Comparison of ENCODE assay signal across 21 cellular contexts in the genomic region with DNA sequence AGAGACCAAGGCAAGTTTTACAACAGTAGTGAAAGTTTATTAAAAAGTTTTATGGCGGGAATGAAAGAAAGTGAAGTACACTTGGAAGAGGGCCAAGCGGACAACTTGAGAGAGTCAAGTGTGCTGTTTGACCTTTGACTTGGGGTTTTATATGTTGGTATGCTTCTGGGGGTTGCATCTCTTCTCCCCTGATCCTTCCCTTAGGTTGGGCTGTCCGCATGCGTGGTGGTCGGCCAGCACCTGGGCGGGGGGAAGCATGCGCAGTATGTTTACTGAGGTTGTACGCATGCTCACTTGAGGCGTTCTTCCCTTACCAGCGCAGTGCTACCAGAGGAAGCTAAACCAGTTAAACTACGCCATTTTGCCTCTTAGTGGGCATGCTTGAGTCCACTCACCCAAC. TPM values are rescaled to one million over a fixed set of nuclear protein-coding genes. Genes with fewer than 3 reads are reported as not detected.
A peak's percentile ranks its signal among the peaks of the same experiment; 100 is the strongest.
DNase-seq lines count a peak whose midpoint lies in the region; ATAC-seq, FAIRE-seq and TF ChIP-seq lines count a peak whose summit lies in the region.
"Had no signal": no experiment of that assay in that cellular context is flagged by ENCODE, and none has a peak within 500 bp of the region (broad histone marks: within the 10 kb centered on the region; RNA-seq: fewer than 3 reads in every experiment).

No MANE protein-coding gene starts in this region.

- no peak for TF ChIP-seq RAD21 in K562 (CRISPR knock-in tag; conservative IDR thresholded peaks at IDR 0.05 in 1 of 2, IDR thresholded peaks at IDR 0.05 in 1 of 2)

- no peaks in the 10 kb centered on the region for H3K9me3 ChIP-seq in K562 (replicated peaks; ENCODE audit: control insufficient read depth, insufficient read depth, low read depth, low read length)
- H3K9me3 ChIP-seq in testis = no peaks in the 10 kb centered on the region
- H3K9me3 ChIP-seq in endodermal cell (ENCODE audit: control insufficient read depth, low read length) = no peaks in the 10 kb centered on the region

- FAIRE-seq in K562 (lab: Jason Lieb, UNC) = no peak
- FAIRE-seq: A204.1, G401.6, GM12891, GM19239 had no signal

- no peak overlapping the region for H3K27ac Mint-ChIP-seq in endodermal cell
- H3K27ac Mint-ChIP-seq: CD4-positive, CD25-positive, alpha-beta regulatory T cell; H9 had no signal

- H3K9me3 Mint-ChIP-seq in endodermal cell = no peaks in the 10 kb centered on the region
- H3K9me3 Mint-ChIP-seq: CD8-positive, alpha-beta memory T cell; H9 had no signal

- no peak overlapping the region for H2AFZ ChIP-seq in K562 (ENCODE audit: low read depth, low read length)

- H3K9ac ChIP-seq in K562 (ENCODE audit: insufficient read depth in 1 of 2, low read depth in 2 of 2, low read length in 2 of 2) (no peak overlapping the region), endodermal cell (ENCODE audit: extremely low read depth, low read length, poor library complexity, severe bottlenecking) (no peak overlapping the region)

- intact Hi-C loops in K562 (cut with micrococcal nuclease) = no loop called here
- intact Hi-C loops in left colon (cut with DNase I, micrococcal nuclease) = no loop called here
- intact Hi-C loops in testis (cut with DNase I; ENCODE audit: low total_unique reads) = no loop called here

- no peaks in the 10 kb centered on the region for H3K36me3 Mint-ChIP-seq in endodermal cell (ENCODE audit: low read depth)
- H3K36me3 Mint-ChIP-seq: CD4-positive, CD25-positive, alpha-beta regulatory T cell; CD8-positive, alpha-beta memory T cell had no signal

- H3K79me2 ChIP-seq in K562 (ENCODE audit: control insufficient read depth, insufficient read depth, low read length) = no peaks in the 10 kb centered on the region

- CTCF ChIA-PET in K562 (lab: Yijun Ruan, JAX; ENCODE audit: low intra/inter-chr PET ratio) = no interaction called here

- peaks cover 3% of the 10 kb centered on the region for H3K27me3 Mint-ChIP-seq in endodermal cell (ENCODE audit: insufficient read depth)

- TF ChIP-seq CTCF in K562 (IDR thresholded peaks at IDR 0.05 in 2 of 3, conservative IDR thresholded peaks at IDR 0.05 in 1 of 3; ENCODE audit: insufficient read depth in 2 of 3, low read depth in 1 of 3, low read length in 3 of 3) (no peak), testis (IDR thresholded peaks at IDR 0.05) (no peak), endodermal cell (conservative IDR thresholded peaks at IDR 0.05) (no peak)

- DNase-seq in K562 (ENCODE audit: extremely low read depth in 1 of 4, low spot score in 3 of 4) (no peak), left colon (peak in 1 of 2 donors; percentile 43), testis (peak; percentile 74), NCI-H1092 (lab: John Stamatoyannopoulos, UW) (no peak), HT-29 (ENCODE audit: low spot score) (no peak), endodermal cell (no peak), NK-92 (lab: John Stamatoyannopoulos, UW; ENCODE audit: unreplicated experiment) (no peak)
- DNase-seq: ACHN; BE2C; C1 segment of cervical spinal cord; CD4-positive, CD25-positive, alpha-beta regulatory T cell; CD8-positive, alpha-beta memory T cell; COR-L47; DMS 273 treated with DMSO at 0.1 percent for 48 hours; DMS53; GOT3; H9 had no signal

- H3K36me3 ChIP-seq in K562 (ENCODE audit: control insufficient read depth, insufficient read depth, low read length) (no peaks in the 10 kb centered on the region), testis (ENCODE audit: low read depth, missing control alignments) (no peaks in the 10 kb centered on the region), endodermal cell (ENCODE audit: control insufficient read depth, insufficient read depth, low read length) (no peaks in the 10 kb centered on the region)
- H3K36me3 ChIP-seq: BE2C had no signal

- H3K4me1 Mint-ChIP-seq in endodermal cell = peaks cover 17% of the 10 kb centered on the region
- H3K4me1 Mint-ChIP-seq: CD4-positive, CD25-positive, alpha-beta regulatory T cell; CD8-positive, alpha-beta memory T cell had no signal

- H4K20me1 ChIP-seq in K562 (replicated peaks; ENCODE audit: control insufficient read depth, insufficient read depth, low read length) = no peaks in the 10 kb centered on the region

- H3K4me2 ChIP-seq in K562 (ENCODE audit: insufficient read depth, low read length) = no peak overlapping the region

- TF ChIP-seq EP300 in K562 (IDR thresholded peaks at IDR 0.05; ENCODE audit: low read length) = no peak

- H3K4me3 ChIP-seq in K562 (no peak overlapping the region), testis (peak overlapping the region; percentile 43 to 46), endodermal cell (ENCODE audit: low read length) (no peak overlapping the region)

- H3K27ac ChIP-seq in K562 (ENCODE audit: extremely low read depth, low read depth, low read length) (no peak overlapping the region), testis (peak overlapping the region in 1 of 2 donors; percentile 39), endodermal cell (ENCODE audit: low read depth, low read length) (no peak overlapping the region)

- ATAC-seq in K562 (no peak), left colon (peak; percentile 75)

- H3K27me3 ChIP-seq in K562 (ENCODE audit: control insufficient read depth in 2 of 2, insufficient read depth in 2 of 2, low read length in 2 of 2) (no peaks in the 10 kb centered on the region), testis (no peaks in the 10 kb centered on the region), endodermal cell (ENCODE audit: control insufficient read depth, insufficient read depth, low read length, poor library complexity, severe bottlenecking) (peaks cover 11% of the 10 kb centered on the region)
- H3K27me3 ChIP-seq: BE2C had no signal

- peaks cover 0 to 3% of the 10 kb centered on the region in 2 experiments; a peak in 1 of 5 replicates for H3K4me1 ChIP-seq in K562 (replicated peaks in 1 of 2; ENCODE audit: control insufficient read depth in 2 of 2, insufficient read depth in 2 of 2, low read length in 2 of 2)
- H3K4me1 ChIP-seq in testis = no peaks in the 10 kb centered on the region
- peaks cover 4% of the 10 kb centered on the region for H3K4me1 ChIP-seq in endodermal cell (ENCODE audit: control insufficient read depth, insufficient read depth, low read length)

- POLR2A ChIA-PET in K562 (lab: Yijun Ruan, JAX) = interaction anchor here (0.9 to 1.6 kb wide), 3 partner anchors 10 to 15 kb away, joined by 4 to 5 read pairs (median 4); no protein-coding TSS in a partner anchor

- in situ Hi-C loops in K562 (cut with MboI) = no loop called here

- H3K4me3 Mint-ChIP-seq in endodermal cell = no peak overlapping the region
- H3K4me3 Mint-ChIP-seq: CD4-positive, CD25-positive, alpha-beta regulatory T cell; CD8-positive, alpha-beta memory T cell; H9 had no signal

- no TSS peak for BruUV-seq in K562 (replicated peaks; lab: Mats Ljungman, UMichigan)

- TF ChIP-seq POLR2A in K562 (conservative IDR thresholded peaks at IDR 0.05) (no peak), testis (IDR thresholded peaks at IDR 0.05) (no peak)

- H3K9me1 ChIP-seq in K562 (ENCODE audit: control insufficient read depth, insufficient read depth, low read length) = no peaks in the 10 kb centered on the region

- 77% methylated on average over 11 of the region's 11 CpGs for WGBS in K562 (ENCODE audit: insufficient coverage, low coverage, missing lambda C conversion rate)
- WGBS in testis, 2 donors = 81 to 82% methylated on average over 11 of the region's 11 CpGs
- 91 to 94% methylated on average over 9 to 11 of the region's 11 CpGs for WGBS in endodermal cell (ENCODE audit: insufficient coverage in 1 of 2, insufficient read length in 1 of 2), 2 experiments

RNA-seq across cellular contexts. Expression of gene NUP42, which starts 31.9 kb away (rescaled TPM):
- total RNA-seq in K562 (2011; cell fraction: chromatin; rRNA removed; ENCODE audit: low replicate concordance) = 45.9 and 61.6 TPM in 2 replicates
- 24.8 and 28.2 TPM in 2 replicates for total RNA-seq in K562 (2011; cell fraction: nucleolus; rRNA removed)
- 29.1 and 42.7 TPM in 2 replicates for total RNA-seq in K562 (2011; cell fraction: nucleoplasm; rRNA removed)
- total RNA-seq in K562 (2014; rRNA removed) (62.2 and 71.7 TPM in 2 replicates), K562 (2014; rRNA removed; fragmentation: Illumina TruSeq; extraction: Trizol) (71.2 and 72.9 TPM in 2 replicates), K562 (2015; rRNA removed; fragmentation: Illumina TruSeq; extraction: Trizol) (61.3 and 73.5 TPM in 2 replicates), K562 (2021) (41.8 and 50.5 TPM in 2 replicates), left colon (10 to 100 TPM; 21.1 to 30.8 TPM), testis (10 to 100 TPM; 63.3 to 70.4 TPM), endodermal cell (10 to 100 TPM; 26.3 to 31.3 TPM)
- polyA plus RNA-seq in K562 (2011; rRNA removed) (55.4 and 56.0 TPM in 2 replicates), K562 (2014; fragmentation: Illumina TruSeq; extraction: Trizol) (62.4 and 66.8 TPM in 2 replicates), K562 (2014; fragmentation: Nextera tagmentation; extraction: Ambion mirVana) (10 to 100 TPM; 86.0 to 86.4 TPM), K562 (2014; rRNA removed) (74.7 and 94.3 TPM in 2 replicates), testis (ENCODE audit: insufficient read depth, low read depth, low replicate concordance) (66.1 TPM)
- polyA plus RNA-seq in K562 (2011; cell fraction: cytosol; rRNA removed) = 40.4 and 45.1 TPM in 2 replicates
- 74.2 and 81.6 TPM in 2 replicates for polyA plus RNA-seq in K562 (2011; cell fraction: nucleus; rRNA removed)
- polyA plus RNA-seq in K562 (2012) = 49.9 and 51.4 TPM in 2 replicates
- 22.0 and 29.1 TPM in 2 replicates for polyA minus RNA-seq in K562 (2011; rRNA and poly(A)+ RNA removed)
- polyA minus RNA-seq in K562 (2011; cell fraction: cytosol; rRNA and poly(A)+ RNA removed) = 14.5 and 17.0 TPM in 2 replicates
- polyA minus RNA-seq in K562 (2011; cell fraction: nucleus; rRNA and poly(A)+ RNA removed) = 22.6 and 26.0 TPM in 2 replicates
- 66.8 and 97.7 TPM in 2 replicates for total RNA-seq in HT-29 (2014; rRNA removed; shearing (Covaris generic))
- polyA plus RNA-seq in endodermal cell (2013, experiment 1 of 2) = 48.8 TPM
- 55.3 TPM for polyA plus RNA-seq in endodermal cell (2013, experiment 2 of 2)

RNA-seq across cellular contexts. Expression of gene GPNMB, which starts 32.8 kb away (rescaled TPM):
- total RNA-seq in K562 (2011; cell fraction: chromatin; rRNA removed; ENCODE audit: low replicate concordance) = not detected in 2 replicates
- not detected in 2 replicates for total RNA-seq in K562 (2011; cell fraction: nucleolus; rRNA removed)
- 0.51 TPM in 1 of 2 replicates, not detected in the other for total RNA-seq in K562 (2011; cell fraction: nucleoplasm; rRNA removed)
- total RNA-seq in K562 (2014; rRNA removed) (0.24 and 0.64 TPM in 2 replicates), K562 (2014; rRNA removed; fragmentation: Illumina TruSeq; extraction: Trizol) (0.15 and 0.26 TPM in 2 replicates), K562 (2015; rRNA removed; fragmentation: Illumina TruSeq; extraction: Trizol) (0.18 and 0.41 TPM in 2 replicates), K562 (2021) (0.20 and 0.54 TPM in 2 replicates), left colon (10 to 100 TPM; 15.0 to 67.8 TPM), testis (10 to 100 TPM; 15.6 to 33.6 TPM), endodermal cell (1 to 10 TPM in 1 of 2 donors, under 1 TPM in 1; 0.99 to 1.1 TPM)
- polyA plus RNA-seq in K562 (2011; rRNA removed) (0.03 and 0.35 TPM in 2 replicates), K562 (2014; fragmentation: Illumina TruSeq; extraction: Trizol) (0.33 and 0.80 TPM in 2 replicates), K562 (2014; fragmentation: Nextera tagmentation; extraction: Ambion mirVana) (under 1 TPM; 0.31 to 0.67 TPM), K562 (2014; rRNA removed) (0.11 and 0.72 TPM in 2 replicates), testis (ENCODE audit: insufficient read depth, low read depth, low replicate concordance) (81.9 TPM)
- polyA plus RNA-seq in K562 (2011; cell fraction: cytosol; rRNA removed) = 0.03 and 0.07 TPM in 2 replicates
- polyA plus RNA-seq in K562 (2011; cell fraction: nucleus; rRNA removed) = 0.10 and 0.23 TPM in 2 replicates
- polyA plus RNA-seq in K562 (2012) = 0.18 and 0.22 TPM in 2 replicates
- polyA minus RNA-seq in K562 (2011; rRNA and poly(A)+ RNA removed) = not detected in 2 replicates
- not detected in 2 replicates for polyA minus RNA-seq in K562 (2011; cell fraction: cytosol; rRNA and poly(A)+ RNA removed)
- polyA minus RNA-seq in K562 (2011; cell fraction: nucleus; rRNA and poly(A)+ RNA removed) = 0.40 TPM in 1 of 2 replicates, not detected in the other
- 0.18 and 0.74 TPM in 2 replicates for total RNA-seq in HT-29 (2014; rRNA removed; shearing (Covaris generic))
- polyA plus RNA-seq in endodermal cell (2013, experiment 1 of 2) = 0.07 TPM
- polyA plus RNA-seq in endodermal cell (2013, experiment 2 of 2) = 0.29 TPM
- total RNA-seq: CD4-positive, CD25-positive, alpha-beta regulatory T cell had no signal
- polyA plus RNA-seq: CD8-positive, alpha-beta memory T cell had no signal

Comparison
In these comparisons a context has a peak if more than half of its experiments do, and no peak if none do; other contexts are left out.
1. H3K4me3 ChIP-seq: peak in testis (2 of 2); none in K562 (single experiment) and endodermal cell (single experiment).